ENCODE assay signal across 8 cellular contexts in genomic region chr15:89399390-89400120, GRCh38.
DNase-seq lines count a peak whose midpoint lies in the region; TF ChIP-seq lines count a peak whose summit lies in the region.

No MANE protein-coding gene starts in this region.

- peaks cover 17% of the 10 kb centered on the region for H3K4me1 Mint-ChIP-seq in HFFc6 (ENCODE audit: low read depth)
- H3K4me1 Mint-ChIP-seq in activated T-cell treated with anti-CD3 and anti-CD28 coated beads, Interleukin-2, amount 50 U/mL, for 24 hours (ENCODE audit: low read depth): peaks cover 13% of the 10 kb centered on the region

- no peaks in the 10 kb centered on the region for H3K9me3 Mint-ChIP-seq in HFFc6
- no peaks in the 10 kb centered on the region for H3K9me3 Mint-ChIP-seq in activated T-cell treated with anti-CD3 and anti-CD28 coated beads, Interleukin-2, amount 50 U/mL, for 24 hours

- H3K4me3 Mint-ChIP-seq in HFFc6: peak overlapping the region; percentile 69
- peak overlapping the region; percentile 67 for H3K4me3 Mint-ChIP-seq in activated T-cell treated with anti-CD3 and anti-CD28 coated beads, Interleukin-2, amount 50 U/mL, for 24 hours

- peak; percentile 27 for DNase-seq in activated naive CD4-positive, alpha-beta T cell treated with Interleukin-2 at 50 U/mL for 16 hours
- DNase-seq in activated naive CD4-positive, alpha-beta T cell (lab: John Stamatoyannopoulos, UW): no peak
- DNase-seq in HFFc6 (no peak), NCI-H1694 treated with DMSO at 0.1 percent for 48 hours (lab: John Stamatoyannopoulos, UW) (peak; percentile 30), germinal center (ENCODE audit: low spot score) (peak; percentile 68)
- peak; percentile 57 for DNase-seq in activated T-cell treated with anti-CD3 and anti-CD28 coated beads, Interleukin-2, amount 50 U/mL, for 24 hours
- no peak for DNase-seq in effector CD4-positive, alpha-beta T cell

- no peak overlapping the region for H3K27ac ChIP-seq in rectal smooth muscle tissue (ENCODE audit: low read depth, low read length)

- H3K4me3 ChIP-seq in rectal smooth muscle tissue (ENCODE audit: low read length): peak overlapping the region; percentile 58

- H3K27ac Mint-ChIP-seq in HFFc6: no peak overlapping the region
- H3K27ac Mint-ChIP-seq in activated T-cell treated with anti-CD3 and anti-CD28 coated beads, Interleukin-2, amount 50 U/mL, for 24 hours: no peak overlapping the region

- TF ChIP-seq CTCF in HFFc6 (IDR thresholded peaks at IDR 0.05): peak; percentile 68

- H3K36me3 Mint-ChIP-seq in HFFc6 (ENCODE audit: low read depth): no peaks in the 10 kb centered on the region
- H3K36me3 Mint-ChIP-seq in activated T-cell treated with anti-CD3 and anti-CD28 coated beads, Interleukin-2, amount 50 U/mL, for 24 hours (ENCODE audit: low read depth): no peaks in the 10 kb centered on the region

- peaks cover 32% of the 10 kb centered on the region for H3K27me3 ChIP-seq in rectal smooth muscle tissue (ENCODE audit: control insufficient read depth, insufficient read depth, low read length)

- H3K9ac ChIP-seq in rectal smooth muscle tissue (ENCODE audit: low read length): no peak overlapping the region

- H3K36me3 ChIP-seq in rectal smooth muscle tissue (ENCODE audit: control insufficient read depth, insufficient read depth, low read length): no peaks in the 10 kb centered on the region

- peaks cover 7% of the 10 kb centered on the region for H3K4me1 ChIP-seq in rectal smooth muscle tissue (ENCODE audit: control insufficient read depth, insufficient read depth, low read length)

- H3K27me3 Mint-ChIP-seq in HFFc6 (ENCODE audit: insufficient read depth): peaks cover 49% of the 10 kb centered on the region
- H3K27me3 Mint-ChIP-seq in activated T-cell treated with anti-CD3 and anti-CD28 coated beads, Interleukin-2, amount 50 U/mL, for 24 hours: peaks cover 78% of the 10 kb centered on the region

Comparison
In these comparisons a context has a peak if more than half of its experiments do, and no peak if none do; other contexts are left out.
1. DNase-seq: peak in activated naive CD4-positive, alpha-beta T cell treated with Interleukin-2 at 50 U/mL for 16 hours (single experiment), NCI-H1694 treated with DMSO at 0.1 percent for 48 hours (single experiment), activated T-cell treated with anti-CD3 and anti-CD28 coated beads, Interleukin-2, amount 50 U/mL, for 24 hours (single experiment) and germinal center (single experiment); none in activated naive CD4-positive, alpha-beta T cell (0 of 4), HFFc6 (single experiment) and effector CD4-positive, alpha-beta T cell (single experiment).